In the genomic region with DNA sequence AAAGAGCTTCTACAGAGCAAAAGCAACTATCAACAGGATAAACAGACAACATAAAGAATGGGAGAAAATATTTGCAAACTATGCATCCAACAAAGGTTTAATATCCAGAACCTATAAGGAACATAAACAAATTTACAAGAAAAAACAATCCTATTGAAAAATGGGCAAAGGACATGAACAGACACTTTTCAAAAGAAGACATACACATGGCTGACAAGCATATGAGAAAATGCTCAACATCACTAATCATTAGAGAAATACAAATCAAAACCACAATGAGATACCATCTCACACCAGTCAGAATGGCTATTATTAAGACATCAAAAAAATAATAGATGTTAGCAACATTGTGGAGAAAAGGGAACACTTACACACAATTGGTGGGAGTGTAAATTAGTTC, we compare ENCODE assay signal across 6 cellular contexts. TPM values are rescaled to one million over a fixed set of nuclear protein-coding genes. Genes with fewer than 3 reads are reported as not detected.
"Had no signal": no experiment of that assay in that cellular context is flagged by ENCODE, and none has a peak within 500 bp of the region (broad histone marks: within the 10 kb centered on the region; RNA-seq: fewer than 3 reads in every experiment).

No MANE protein-coding gene starts in this region.

RNA-seq across cellular contexts. Expression of a gene that starts 8.8 kb away (rescaled TPM):
- polyA plus RNA-seq: endothelial cell of umbilical vein, esophagus, fibroblast of lung, foreskin keratinocyte, heart left ventricle, heart right ventricle had no signal
